ENCODE assay signal across 29 cellular contexts in genomic region chr2:180933332-180933731, GRCh38. TPM values are rescaled to one million over a fixed set of nuclear protein-coding genes. Genes with fewer than 3 reads are reported as not detected.
DNase-seq lines count a peak whose midpoint lies in the region; ATAC-seq, FAIRE-seq and TF ChIP-seq lines count a peak whose summit lies in the region.
"Had no signal": no experiment of that assay in that cellular context is flagged by ENCODE, and none has a peak within 500 bp of the region (broad histone marks: within the 10 kb centered on the region; RNA-seq: fewer than 3 reads in every experiment).

No MANE protein-coding gene starts in this region.

- H3K4me3 ChIP-seq in GM12878, result no peak overlapping the region
- H3K4me3 ChIP-seq: BLaER1 treated with 17β-estradiol and CSF1 and Interleukin-3, amounts not matched to agents 10 nM and 100 nM; HAP-1; ovary had no signal

- H3K79me2 ChIP-seq in GM12878 (ENCODE audit: control insufficient read depth, insufficient read depth, low read length), result no peaks in the 10 kb centered on the region

- no peak overlapping the region for H3K4me2 ChIP-seq in GM12878 (ENCODE audit: control insufficient read depth, insufficient read depth)
- H3K4me2 ChIP-seq: BLaER1 treated with 17β-estradiol and CSF1 and Interleukin-3, amounts not matched to agents 10 nM and 100 nM had no signal

- no TSS peak for BruUV-seq in GM12878 (replicated peaks; lab: Mats Ljungman, UMichigan)

- SMC1A ChIA-PET in GM12878 (lab: Charles Lee; ENCODE audit: uncharacterized antibody, unreplicated experiment), result interaction anchor here (1.8 kb wide), 1 partner anchor 11 kb away, joined by 3 read pairs; no protein-coding TSS in a partner anchor

- peaks cover 5% of the 10 kb centered on the region for H3K9me3 ChIP-seq in GM12878 (replicated peaks; ENCODE audit: control insufficient read depth, insufficient read depth, low read length)
- H3K9me3 ChIP-seq: HAP-1, ovary had no signal

- H4K20me1 ChIP-seq in GM12878 (ENCODE audit: control insufficient read depth, insufficient read depth), result no peaks in the 10 kb centered on the region
- H4K20me1 ChIP-seq: BLaER1 treated with 17β-estradiol and CSF1 and Interleukin-3, amounts not matched to agents 10 nM and 100 nM had no signal

- no peak overlapping the region for H3K27ac ChIP-seq in GM12878 (ENCODE audit: control insufficient read depth, insufficient read depth)
- H3K27ac ChIP-seq: BLaER1 treated with 17β-estradiol and CSF1 and Interleukin-3, amounts not matched to agents 10 nM and 100 nM; ovary had no signal

- H3K27me3 ChIP-seq in GM12878 (replicated peaks in 1 of 2; ENCODE audit: control insufficient read depth in 2 of 2, insufficient read depth in 2 of 2, low read length in 1 of 2), result no peaks in the 10 kb centered on the region
- H3K27me3 ChIP-seq: BLaER1 treated with 17β-estradiol and CSF1 and Interleukin-3, amounts not matched to agents 10 nM and 100 nM; ovary had no signal

- intact Hi-C loops in GM12878 (cut with micrococcal nuclease; ENCODE audit: unreplicated experiment), result no loop called here

- no peak overlapping the region for H3K9ac ChIP-seq in GM12878 (ENCODE audit: control insufficient read depth, insufficient read depth, low read length)
- H3K9ac ChIP-seq: BLaER1 treated with 17β-estradiol and CSF1 and Interleukin-3, amounts not matched to agents 10 nM and 100 nM had no signal

- peak; percentile 41 for ATAC-seq in GM18870 (IDR thresholded peaks at IDR 0.05; ENCODE audit: unreplicated experiment)
- peak; percentile 67 for ATAC-seq in GM21447 (IDR thresholded peaks at IDR 0.05; ENCODE audit: unreplicated experiment)
- ATAC-seq in HG03175 (IDR thresholded peaks at IDR 0.05; ENCODE audit: unreplicated experiment), result peak; percentile 75
- ATAC-seq in GM12878, result no peak; the same call in 2 of the 3 replicates
- ATAC-seq: esophagus mucosa; left lobe of liver; Panc1; stimulated activated effector memory CD8-positive, alpha-beta T cell treated with anti-CD3 and anti-CD28 coated beads, Interleukin-12 subunit alpha, Interleukin-12 subunit beta, amount 100 ng/mL, for 72 hours had no signal

- H3K4me1 ChIP-seq in GM12878 (ENCODE audit: control insufficient read depth, insufficient read depth, low read length), result 0 out of 2 replicates have a peak, but pooled peaks cover 1% of the 10 kb centered on the region

- POLR2A ChIA-PET in GM12878 (lab: Charles Lee), result no interaction called here

- DNase-seq in GM12878 (ENCODE audit: low read depth, low spot score), result no peak
- no peak for DNase-seq in activated T-cell treated with anti-CD3 and anti-CD28 coated beads, Interleukin-2, amount 50 U/mL, for 1 hour
- no peak for DNase-seq in GM03348 (ENCODE audit: low spot score)
- no peak for DNase-seq in dedifferentiated amniotic fluid mesenchymal stem cell (ENCODE audit: extremely low spot score)
- DNase-seq: activated CD4-positive, alpha-beta memory T cell treated with anti-CD3 and anti-CD28 coated beads for 36 hours; activated CD4-positive, alpha-beta T cell treated with anti-CD3 and anti-CD28 coated beads for 1 hour; activated naive CD4-positive, alpha-beta T cell treated with Interleukin-2 at 50 U/mL for 16 hours; dermis blood vessel endothelial cell; DMS79; head of caudate nucleus; Karpas-422; NCI-H1417 treated with DMSO at 0.1 percent for 48 hours; NCI-H2029 treated with DMSO at 0.1 percent for 48 hours; NCI-H524 treated with DMSO at 0.1 percent for 48 hours; ovary; Right ventricle myocardium superior; stimulated activated CD4-positive, alpha-beta T cell treated with anti-CD3 and anti-CD28 coated beads, Interleukin-15, amount 100 ng/mL, for 24 hours; trophoblast cell had no signal

- H2AFZ ChIP-seq in GM12878 (ENCODE audit: control insufficient read depth, low read depth, low read length), result no peak overlapping the region

- in situ Hi-C loops in GM12878 (cut with MboI), result no loop called here

- no peaks in the 10 kb centered on the region for H3K36me3 ChIP-seq in GM12878 (ENCODE audit: control insufficient read depth in 2 of 2, insufficient read depth in 2 of 2, low read length in 1 of 2)
- H3K36me3 ChIP-seq: BLaER1 treated with 17β-estradiol and CSF1 and Interleukin-3, amounts not matched to agents 10 nM and 100 nM; HAP-1; ovary had no signal

- FAIRE-seq in GM12878 (lab: Jason Lieb, UNC), result no peak
- FAIRE-seq: G401.6, islet of Langerhans had no signal

- no peak for TF ChIP-seq EP300 in GM12878 (IDR thresholded peaks at IDR 0.05; ENCODE audit: borderline replicate concordance in 1 of 2, control insufficient read depth in 1 of 2, low read depth in 2 of 2, low read length in 2 of 2)

- 22% methylated on average over 1 of the region's 1 CpG for WGBS in GM12878 (ENCODE audit: insufficient coverage, insufficient replicate concordance, low lambda C conversion rate, missing lambda C conversion rate)

- RAD21 ChIA-PET in GM12878 (lab: Charles Lee; ENCODE audit: unreplicated experiment), result no interaction called here

- no peak for TF ChIP-seq POLR2A in GM12878 (IDR thresholded peaks at IDR 0.05; ENCODE audit: low read depth, low read length)

- CTCF ChIA-PET in GM12878 (lab: Yijun Ruan, JAX), result no interaction called here

- no peak for TF ChIP-seq RAD21 in GM12878 (IDR thresholded peaks at IDR 0.05; ENCODE audit: insufficient read depth, low read depth, low read length)

- no peak for TF ChIP-seq CTCF in GM12878 (IDR thresholded peaks at IDR 0.05 in 2 of 3, conservative IDR thresholded peaks at IDR 0.05 in 1 of 3; ENCODE audit: control insufficient read depth in 2 of 3, extremely low read depth in 1 of 3, insufficient read depth in 1 of 3, low read depth in 3 of 3, low read length in 3 of 3)

TF ChIP-seq in GM12878, 131 proteins besides CTCF, POLR2A, EP300 and RAD21:
- TF ChIP-seq YY1 (IDR thresholded peaks at IDR 0.05; ENCODE audit: low read depth, low read length), result no peak
- peak; percentile 63; the same call in 1 of the 2 replicates for TF ChIP-seq SPI1 (IDR thresholded peaks at IDR 0.05; ENCODE audit: borderline replicate concordance, insufficient read depth, low read depth, low read length)
- no peak for TF ChIP-seq MYB (IDR thresholded peaks at IDR 0.05; ENCODE audit: borderline replicate concordance, low read depth, low read length)
- TF ChIP-seq PBX3 (IDR thresholded peaks at IDR 0.05; ENCODE audit: insufficient replicate concordance, low read depth, low read length), result no peak
- no peak for TF ChIP-seq GATAD2B (conservative IDR thresholded peaks at IDR 0.05; ENCODE audit: low read depth)
- peak; percentile 59; the same call in 1 of the 2 replicates for TF ChIP-seq MTA2 (IDR thresholded peaks at IDR 0.05; ENCODE audit: low read depth)

RNA-seq across cellular contexts. Expression of gene UBE2E3, which starts 47.1 kb away (rescaled TPM):
- total RNA-seq in GM12878 (2013; cell fraction: nucleolus; rRNA removed), result 4.8 and 4.9 TPM in 2 replicates
- total RNA-seq in GM12878 (2014; rRNA removed) (23.4 and 24.5 TPM in 2 replicates), GM12878 (2014; rRNA removed; fragmentation: Illumina TruSeq; extraction: Trizol) (17.1 and 18.5 TPM in 2 replicates), GM12878 (2021) (22.4 and 27.0 TPM in 2 replicates)
- 22.3 TPM for polyA plus RNA-seq in GM12878 (2011; ENCODE audit: low read depth)
- polyA plus RNA-seq in GM12878 (2011; rRNA removed) (46.4 and 49.8 TPM in 2 replicates), GM12878 (2014; fragmentation: Illumina TruSeq; extraction: Trizol) (50.0 and 73.9 TPM in 2 replicates), GM12878 (2014; fragmentation: Nextera tagmentation; extraction: Ambion mirVana) (10 to 100 TPM; 14.9 to 22.7 TPM), GM12878 (2014; rRNA removed) (24.0 and 29.9 TPM in 2 replicates), GM12878 (2016; fragmentation: Nextera tagmentation; extraction: Ambion mirVana) (10 to 100 TPM; 27.9 to 37.9 TPM)
- polyA plus RNA-seq in GM12878 (2011; cell fraction: cytosol; rRNA removed), result 31.4 and 34.4 TPM in 2 replicates
- polyA plus RNA-seq in GM12878 (2011; cell fraction: nucleus; rRNA removed), result 31.3 and 37.2 TPM in 2 replicates
- polyA plus RNA-seq in GM12878 (2012), result 30.8 and 34.1 TPM in 2 replicates
- polyA minus RNA-seq in GM12878 (2011; rRNA and poly(A)+ RNA removed), result 16.8 and 19.4 TPM in 2 replicates
- 5.1 and 11.1 TPM in 2 replicates for polyA minus RNA-seq in GM12878 (2011; cell fraction: cytosol; rRNA and poly(A)+ RNA removed)
- 10.5 and 19.1 TPM in 2 replicates for polyA minus RNA-seq in GM12878 (2011; cell fraction: nucleus; rRNA and poly(A)+ RNA removed)
